Comparison of ENCODE assay signal across 11 cellular contexts in the genomic region with DNA sequence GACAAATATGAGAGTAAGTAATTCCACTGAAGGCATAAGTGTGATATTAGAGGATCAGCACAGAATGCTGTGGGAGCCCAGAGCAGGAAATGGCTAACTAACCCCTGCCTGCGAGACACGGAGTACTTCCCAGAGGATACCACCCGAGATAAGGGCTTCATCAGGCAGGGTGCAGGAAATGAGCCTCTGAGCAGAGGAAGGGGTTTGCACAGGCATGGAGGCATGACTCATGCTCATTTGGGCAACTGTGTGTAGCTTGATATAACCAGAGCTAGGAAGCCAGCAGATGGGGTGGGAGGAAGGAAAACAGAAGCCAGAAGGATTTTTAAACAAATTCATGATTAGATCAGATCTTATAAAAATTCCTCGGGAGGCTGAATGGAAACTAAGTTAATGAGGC.
DNase-seq lines count a peak whose midpoint lies in the region; ATAC-seq and TF ChIP-seq lines count a peak whose summit lies in the region.
"Had no signal": no experiment of that assay in that cellular context is flagged by ENCODE, and none has a peak within 500 bp of the region (broad histone marks: within the 10 kb centered on the region; RNA-seq: fewer than 3 reads in every experiment).

No MANE protein-coding gene starts in this region.

- H3K9me3 ChIP-seq in HEK293 (ENCODE audit: control insufficient read depth, insufficient read depth, low read depth, low read length), result no peaks in the 10 kb centered on the region

- DNase-seq in AML-193 (lab: John Stamatoyannopoulos, UW) (peak; percentile 17 to 36), kidney tubule cell (ENCODE audit: low spot score) (peak; percentile 42), NCI-H510A treated with DMSO at 0.1 percent for 48 hours (lab: John Stamatoyannopoulos, UW) (no peak), C1 segment of cervical spinal cord (lab: John Stamatoyannopoulos, UW) (no peak)
- no peak for DNase-seq in effector CD8-positive, alpha-beta T cell (lab: John Stamatoyannopoulos, UW)
- DNase-seq in stimulated activated naive CD4-positive, alpha-beta T cell treated with Interleukin-2 at 50 U/mL for 16 hours (lab: John Stamatoyannopoulos, UW), result no peak
- DNase-seq: activated CD4-positive, CD25-positive, alpha-beta regulatory T cell treated with anti-CD3 and anti-CD28 coated beads, Interleukin-2, amount 50 U/mL, for 72 hours; NCI-H1092 treated with DMSO at 0.1 percent for 48 hours had no signal

- CTCF ChIA-PET in HEK293 (lab: Yijun Ruan, JAX), result interaction anchor here (0.6 to 0.8 kb wide), 2 partner anchors 170 to 261 kb away, joined by 3 read pairs; no protein-coding TSS in a partner anchor

- no peak overlapping the region for H3K27ac ChIP-seq in HEK293 (ENCODE audit: extremely low read depth, low read depth, low read length)
- H3K27ac ChIP-seq: neural progenitor cell had no signal

- peak; percentile 54 for ATAC-seq in activated T-helper 17 cell treated with anti-CD3 and anti-CD28 coated beads, Interleukin-2, amount 50 U/mL, for 72 hours (replicated peaks)

- no peak overlapping the region for H3K4me3 ChIP-seq in HEK293 (ENCODE audit: low read depth, low read length)
- H3K4me3 ChIP-seq: neural progenitor cell had no signal

- no peaks in the 10 kb centered on the region for H3K27me3 Mint-ChIP-seq in activated T-helper 17 cell treated with anti-CD3 and anti-CD28 coated beads, Interleukin-2, amount 50 U/mL, for 72 hours

- no peaks in the 10 kb centered on the region for H3K36me3 ChIP-seq in HEK293 (ENCODE audit: control insufficient read depth in 2 of 2, insufficient read depth in 1 of 2, low read length in 2 of 2)
- H3K36me3 ChIP-seq: neural progenitor cell had no signal

- no peak overlapping the region for H3K4me3 Mint-ChIP-seq in activated T-helper 17 cell treated with anti-CD3 and anti-CD28 coated beads, Interleukin-2, amount 50 U/mL, for 72 hours
- H3K4me3 Mint-ChIP-seq: neural progenitor cell had no signal

- no peaks in the 10 kb centered on the region for H3K4me1 ChIP-seq in HEK293 (ENCODE audit: control insufficient read depth, insufficient read depth, low read length)
- H3K4me1 ChIP-seq: neural progenitor cell had no signal

- H3K4me1 Mint-ChIP-seq in activated T-helper 17 cell treated with anti-CD3 and anti-CD28 coated beads, Interleukin-2, amount 50 U/mL, for 72 hours, result peaks cover 5% of the 10 kb centered on the region
- H3K4me1 Mint-ChIP-seq: neural progenitor cell had no signal

- no peak for TF ChIP-seq CTCF in HEK293 (tag by site-specific recombination; IDR thresholded peaks at IDR 0.05)

- no peaks in the 10 kb centered on the region for H3K36me3 Mint-ChIP-seq in activated T-helper 17 cell treated with anti-CD3 and anti-CD28 coated beads, Interleukin-2, amount 50 U/mL, for 72 hours (ENCODE audit: low read depth)
- H3K36me3 Mint-ChIP-seq: neural progenitor cell had no signal

- no peak overlapping the region for H3K27ac Mint-ChIP-seq in activated T-helper 17 cell treated with anti-CD3 and anti-CD28 coated beads, Interleukin-2, amount 50 U/mL, for 72 hours
- H3K27ac Mint-ChIP-seq: neural progenitor cell had no signal

- POLR2A ChIA-PET in HEK293 (lab: Yijun Ruan, JAX), result no interaction called here

- H3K9me3 Mint-ChIP-seq in activated T-helper 17 cell treated with anti-CD3 and anti-CD28 coated beads, Interleukin-2, amount 50 U/mL, for 72 hours, result peaks cover 17% of the 10 kb centered on the region

TF ChIP-seq in HEK293, 187 proteins besides CTCF, POLR2A, EP300 and RAD21:
- TF ChIP-seq FEZF1 (tag by site-specific recombination; IDR thresholded peaks at IDR 0.05) (peak; percentile 60; the same call in 1 of the 2 replicates), ZNF335 (tag by site-specific recombination; conservative IDR thresholded peaks at IDR 0.05) (peak; percentile 34; the same call in 1 of the 2 replicates), MYNN (tag by site-specific recombination; IDR thresholded peaks at IDR 0.05; ENCODE audit: borderline replicate concordance) (no peak), TRIM28 (IDR thresholded peaks at IDR 0.05; ENCODE audit: borderline replicate concordance, low read length) (peak; percentile 70; the same call in 1 of the 2 replicates)

Comparison
In these comparisons a context has a peak if more than half of its experiments do, and no peak if none do; other contexts are left out.
1. DNase-seq: peak in AML-193 (2 of 2) and kidney tubule cell (single experiment); none in effector CD8-positive, alpha-beta T cell (single experiment), NCI-H510A treated with DMSO at 0.1 percent for 48 hours (single experiment), stimulated activated naive CD4-positive, alpha-beta T cell treated with Interleukin-2 at 50 U/mL for 16 hours (single experiment) and C1 segment of cervical spinal cord (0 of 14).